In the genomic region with DNA sequence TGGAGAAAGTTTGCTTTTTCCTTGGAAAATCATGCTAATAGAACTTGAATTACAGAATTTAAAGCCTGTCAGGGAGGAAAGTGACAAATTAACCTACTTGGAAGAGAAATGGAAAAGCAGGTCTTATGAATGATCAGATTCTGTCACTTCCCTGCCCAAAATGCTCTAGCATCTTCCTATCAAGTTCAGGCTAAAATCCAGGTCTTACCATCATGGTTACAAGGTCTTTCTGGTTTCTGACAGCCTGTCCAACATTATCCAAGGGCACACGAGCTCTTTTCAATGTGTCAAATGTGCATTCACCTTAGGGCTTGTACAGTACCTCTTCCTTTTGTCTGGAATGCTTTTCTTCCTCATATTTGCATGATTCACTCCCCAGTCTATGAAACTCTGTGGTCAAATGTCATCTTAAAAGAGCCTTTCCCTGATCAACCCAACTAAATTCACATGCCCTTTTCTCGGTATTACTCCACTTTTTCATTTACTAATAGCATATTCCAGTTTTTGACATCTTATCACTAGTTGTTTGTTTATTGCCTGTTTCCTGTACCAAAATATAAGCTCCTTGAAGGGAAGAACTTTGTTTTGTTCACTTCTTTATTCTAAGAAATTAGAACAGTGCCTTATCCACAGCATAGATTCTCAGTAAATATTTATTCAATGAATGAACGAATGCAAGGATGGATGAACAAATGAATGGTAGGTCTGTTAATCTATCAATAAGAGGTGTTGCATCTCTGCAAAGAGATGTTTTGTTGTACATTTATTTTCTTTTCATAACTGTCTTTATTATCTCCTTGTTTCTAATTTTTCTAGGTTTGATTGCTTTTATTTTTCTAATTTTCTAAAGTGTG, we compare ENCODE assay signal across 9 cellular contexts.
DNase-seq lines count a peak whose midpoint lies in the region; ATAC-seq and TF ChIP-seq lines count a peak whose summit lies in the region.
"Had no signal": no experiment of that assay in that cellular context is flagged by ENCODE, and none has a peak within 500 bp of the region (broad histone marks: within the 10 kb centered on the region; RNA-seq: fewer than 3 reads in every experiment).

No MANE protein-coding gene starts in this region.

- H3K4me3 Mint-ChIP-seq in naive B cell: peak overlapping the region in 1 of 8 donors; percentile 2

- POLR2A ChIA-PET in HCT116 (lab: Charles Lee): interaction anchor here (0.6 kb wide), 2 partner anchors 213 to 365 kb away, joined by 3 read pairs; no protein-coding TSS in a partner anchor

- no peak for TF ChIP-seq CTCF in HCT116 (IDR thresholded peaks at IDR 0.05 in 2 of 3, conservative IDR thresholded peaks at IDR 0.05 in 1 of 3; ENCODE audit: borderline replicate concordance in 1 of 3, insufficient read depth in 1 of 3, low read depth in 2 of 3, low read length in 2 of 3)

- H4K20me1 ChIP-seq in HCT116 (ENCODE audit: insufficient read depth): no peaks in the 10 kb centered on the region

- peak overlapping the region; percentile 33 for H2AFZ ChIP-seq in HCT116 (ENCODE audit: low read depth, low read length, poor library complexity, severe bottlenecking)

- H3K9ac ChIP-seq in HCT116 (ENCODE audit: low read length): no peak overlapping the region

- H3K4me3 ChIP-seq in HCT116 (replicated peaks in 1 of 2; ENCODE audit: low read depth in 1 of 2, low read length in 2 of 2): no peak overlapping the region

- no peak overlapping the region for H3K4me2 ChIP-seq in HCT116 (ENCODE audit: low read length)

- ATAC-seq in HCT116: no peak
- no peak for ATAC-seq in naive B cell (ENCODE audit: low read depth in 2 of 2)

- H3K36me3 ChIP-seq in HCT116 (ENCODE audit: control insufficient read depth in 1 of 2, insufficient read depth in 2 of 2, low read length in 2 of 2): no peaks in the 10 kb centered on the region

- H3K27ac ChIP-seq in HCT116 (ENCODE audit: low read depth, low read length): no peak overlapping the region

- H3K27ac Mint-ChIP-seq in naive B cell: peak overlapping the region; percentile 1 to 86 (median 47)

- no peaks in the 10 kb centered on the region for H3K79me2 ChIP-seq in HCT116 (ENCODE audit: insufficient read depth, low read length)

- H3K9me2 ChIP-seq in HCT116 (ENCODE audit: insufficient read depth): no peaks in the 10 kb centered on the region

- RAD21 ChIA-PET in HCT116 (lab: Charles Lee; ENCODE audit: low non-redundant PET in 1 of 2, low total read pairs in 2 of 2, uncharacterized antibody in 2 of 2, unreplicated experiment in 2 of 2): no interaction called here

- intact Hi-C loops in HCT116 (cut with micrococcal nuclease): no loop called here

- no TSS peak for BruUV-seq in HCT116 (replicated peaks; lab: Mats Ljungman, UMichigan)

- H3K9me3 ChIP-seq in HCT116 (ENCODE audit: control insufficient read depth in 1 of 2, insufficient read depth in 1 of 2, low read depth in 1 of 2, low read length in 2 of 2): no peaks in the 10 kb centered on the region

- peaks cover 64 to 83% (median 74%) of the 10 kb centered on the region in 3 donors for H3K4me1 Mint-ChIP-seq in naive B cell

- TF ChIP-seq POLR2A in HCT116 (IDR thresholded peaks at IDR 0.05; ENCODE audit: borderline replicate concordance, extremely low read depth, insufficient read depth, insufficient read length): no peak

- H3K36me3 Mint-ChIP-seq in naive B cell: no peaks in the 10 kb centered on the region

- peak; percentile 62 for DNase-seq in EH (ENCODE audit: low read depth)
- DNase-seq in HCT116 (ENCODE audit: low read depth, low spot score): no peak
- DNase-seq in SW480 (ENCODE audit: low spot score): peak; percentile 52
- DNase-seq in naive B cell: no peak
- DNase-seq in NCI-H748 (lab: John Stamatoyannopoulos, UW; ENCODE audit: unreplicated experiment): no peak
- DNase-seq in GDM1 (lab: John Stamatoyannopoulos, UW): no peak
- no peak for DNase-seq in OCI-M1 (lab: John Stamatoyannopoulos, UW)
- DNase-seq: erythroblast, NCI-H187 treated with DMSO at 0.1 percent for 48 hours had no signal

- H3K27me3 ChIP-seq in HCT116 (ENCODE audit: insufficient read depth, low read length): no peaks in the 10 kb centered on the region

- TF ChIP-seq RAD21 in HCT116 (IDR thresholded peaks at IDR 0.05; ENCODE audit: low read depth): no peak

- peaks cover 0 to 20% of the 10 kb centered on the region in 2 experiments; a peak in 2 of 4 replicates for H3K4me1 ChIP-seq in HCT116 (ENCODE audit: control insufficient read depth in 1 of 2, insufficient read depth in 2 of 2, low read length in 2 of 2)

- no peaks in the 10 kb centered on the region for H3K27me3 Mint-ChIP-seq in naive B cell

- no peaks in the 10 kb centered on the region for H3K9me3 Mint-ChIP-seq in naive B cell

- CTCF ChIA-PET in HCT116 (lab: Charles Lee): interaction anchor here (1.8 kb wide), 1 partner anchor 9 kb away, joined by 8 read pairs; no protein-coding TSS in a partner anchor

TF ChIP-seq in HCT116, 20 proteins besides CTCF, POLR2A, EP300 and RAD21:
- TF ChIP-seq JUND (IDR thresholded peaks at IDR 0.05): no peak
- TF ChIP-seq SP1 (IDR thresholded peaks at IDR 0.05; ENCODE audit: low read depth): no peak
- TF ChIP-seq, protein P1, sequence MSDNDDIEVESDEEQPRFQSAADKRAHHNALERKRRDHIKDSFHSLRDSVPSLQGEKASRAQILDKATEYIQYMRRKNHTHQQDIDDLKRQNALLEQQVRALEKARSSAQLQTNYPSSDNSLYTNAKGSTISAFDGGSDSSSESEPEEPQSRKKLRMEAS (IDR thresholded peaks at IDR 0.05): no peak
- TF ChIP-seq ELF1 (IDR thresholded peaks at IDR 0.05; ENCODE audit: borderline replicate concordance, low read depth): no peak
- TF ChIP-seq SRF (IDR thresholded peaks at IDR 0.05; ENCODE audit: low read depth): no peak
- no peak for TF ChIP-seq SIN3A (IDR thresholded peaks at IDR 0.05; ENCODE audit: low read depth)
- no peak for TF ChIP-seq YY1 (IDR thresholded peaks at IDR 0.05; ENCODE audit: extremely low read depth, insufficient replicate concordance, low read depth, low read length)
- TF ChIP-seq, protein P2, sequence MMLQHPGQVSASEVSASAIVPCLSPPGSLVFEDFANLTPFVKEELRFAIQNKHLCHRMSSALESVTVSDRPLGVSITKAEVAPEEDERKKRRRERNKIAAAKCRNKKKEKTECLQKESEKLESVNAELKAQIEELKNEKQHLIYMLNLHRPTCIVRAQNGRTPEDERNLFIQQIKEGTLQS (IDR thresholded peaks at IDR 0.05): no peak
- no peak for TF ChIP-seq POLR2AphosphoS5 (IDR thresholded peaks at IDR 0.05; ENCODE audit: low read depth, low read length)
- no peak for TF ChIP-seq CEBPB (IDR thresholded peaks at IDR 0.05; ENCODE audit: low read depth)
- TF ChIP-seq FOSL1 (IDR thresholded peaks at IDR 0.05; ENCODE audit: low read depth): no peak
- no peak for TF ChIP-seq EZH2 (IDR thresholded peaks at IDR 0.05)
- no peak for TF ChIP-seq EGR1 (IDR thresholded peaks at IDR 0.05; ENCODE audit: low read depth)
- no peak for TF ChIP-seq CBX3 (IDR thresholded peaks at IDR 0.05; ENCODE audit: low read depth)
- TF ChIP-seq, protein P3, sequence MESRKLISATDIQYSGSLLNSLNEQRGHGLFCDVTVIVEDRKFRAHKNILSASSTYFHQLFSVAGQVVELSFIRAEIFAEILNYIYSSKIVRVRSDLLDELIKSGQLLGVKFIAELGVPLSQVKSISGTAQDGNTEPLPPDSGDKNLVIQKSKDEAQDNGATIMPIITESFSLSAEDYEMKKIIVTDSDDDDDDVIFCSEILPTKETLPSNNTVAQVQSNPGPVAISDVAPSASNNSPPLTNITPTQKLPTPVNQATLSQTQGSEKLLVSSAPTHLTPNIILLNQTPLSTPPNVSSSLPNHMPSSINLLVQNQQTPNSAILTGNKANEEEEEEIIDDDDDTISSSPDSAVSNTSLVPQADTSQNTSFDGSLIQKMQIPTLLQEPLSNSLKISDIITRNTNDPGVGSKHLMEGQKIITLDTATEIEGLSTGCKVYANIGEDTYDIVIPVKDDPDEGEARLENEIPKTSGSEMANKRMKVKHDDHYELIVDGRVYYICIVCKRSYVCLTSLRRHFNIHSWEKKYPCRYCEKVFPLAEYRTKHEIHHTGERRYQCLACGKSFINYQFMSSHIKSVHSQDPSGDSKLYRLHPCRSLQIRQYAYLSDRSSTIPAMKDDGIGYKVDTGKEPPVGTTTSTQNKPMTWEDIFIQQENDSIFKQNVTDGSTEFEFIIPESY (IDR thresholded peaks at IDR 0.05; ENCODE audit: extremely low read depth, insufficient replicate concordance, low read length): no peak
- TF ChIP-seq, protein P4, sequence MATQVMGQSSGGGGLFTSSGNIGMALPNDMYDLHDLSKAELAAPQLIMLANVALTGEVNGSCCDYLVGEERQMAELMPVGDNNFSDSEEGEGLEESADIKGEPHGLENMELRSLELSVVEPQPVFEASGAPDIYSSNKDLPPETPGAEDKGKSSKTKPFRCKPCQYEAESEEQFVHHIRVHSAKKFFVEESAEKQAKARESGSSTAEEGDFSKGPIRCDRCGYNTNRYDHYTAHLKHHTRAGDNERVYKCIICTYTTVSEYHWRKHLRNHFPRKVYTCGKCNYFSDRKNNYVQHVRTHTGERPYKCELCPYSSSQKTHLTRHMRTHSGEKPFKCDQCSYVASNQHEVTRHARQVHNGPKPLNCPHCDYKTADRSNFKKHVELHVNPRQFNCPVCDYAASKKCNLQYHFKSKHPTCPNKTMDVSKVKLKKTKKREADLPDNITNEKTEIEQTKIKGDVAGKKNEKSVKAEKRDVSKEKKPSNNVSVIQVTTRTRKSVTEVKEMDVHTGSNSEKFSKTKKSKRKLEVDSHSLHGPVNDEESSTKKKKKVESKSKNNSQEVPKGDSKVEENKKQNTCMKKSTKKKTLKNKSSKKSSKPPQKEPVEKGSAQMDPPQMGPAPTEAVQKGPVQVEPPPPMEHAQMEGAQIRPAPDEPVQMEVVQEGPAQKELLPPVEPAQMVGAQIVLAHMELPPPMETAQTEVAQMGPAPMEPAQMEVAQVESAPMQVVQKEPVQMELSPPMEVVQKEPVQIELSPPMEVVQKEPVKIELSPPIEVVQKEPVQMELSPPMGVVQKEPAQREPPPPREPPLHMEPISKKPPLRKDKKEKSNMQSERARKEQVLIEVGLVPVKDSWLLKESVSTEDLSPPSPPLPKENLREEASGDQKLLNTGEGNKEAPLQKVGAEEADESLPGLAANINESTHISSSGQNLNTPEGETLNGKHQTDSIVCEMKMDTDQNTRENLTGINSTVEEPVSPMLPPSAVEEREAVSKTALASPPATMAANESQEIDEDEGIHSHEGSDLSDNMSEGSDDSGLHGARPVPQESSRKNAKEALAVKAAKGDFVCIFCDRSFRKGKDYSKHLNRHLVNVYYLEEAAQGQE (IDR thresholded peaks at IDR 0.05; ENCODE audit: low read depth): no peak
- TF ChIP-seq EZH2phosphoT487 (IDR thresholded peaks at IDR 0.05; ENCODE audit: borderline replicate concordance): no peak
- no peak for TF ChIP-seq TCF7L2 (IDR thresholded peaks at IDR 0.05; ENCODE audit: borderline replicate concordance, extremely low read depth, insufficient read depth, insufficient read length)

Comparison
In these comparisons a context has a peak if more than half of its experiments do, and no peak if none do; other contexts are left out.
1. DNase-seq: peak in EH (single experiment) and SW480 (single experiment); none in HCT116 (single experiment), naive B cell (single experiment), NCI-H748 (single experiment), GDM1 (single experiment) and OCI-M1 (single experiment).